1 cellular context compared by ENCODE assay signal in genomic region chr1:193321242-193321842, GRCh38.
TF ChIP-seq lines count a peak whose summit lies in the region.

No MANE protein-coding gene starts in this region.

TF ChIP-seq in HCT116, 20 proteins besides CTCF, POLR2A, EP300 and RAD21 (continued from another document):
- TF ChIP-seq REST (IDR thresholded peaks at IDR 0.05; ENCODE audit: low read depth), result no peak
- no peak for TF ChIP-seq ZBTB33 (IDR thresholded peaks at IDR 0.05; ENCODE audit: extremely low read depth, insufficient replicate concordance, low read length)
- no peak for TF ChIP-seq SP1 (IDR thresholded peaks at IDR 0.05; ENCODE audit: low read depth)
- no peak for TF ChIP-seq SIN3A (IDR thresholded peaks at IDR 0.05; ENCODE audit: low read depth)
- no peak for TF ChIP-seq YY1 (IDR thresholded peaks at IDR 0.05; ENCODE audit: extremely low read depth, insufficient replicate concordance, low read depth, low read length)
- TF ChIP-seq CBX3 (IDR thresholded peaks at IDR 0.05; ENCODE audit: low read depth), result no peak
- TF ChIP-seq EZH2 (IDR thresholded peaks at IDR 0.05), result no peak
- no peak for TF ChIP-seq JUND (IDR thresholded peaks at IDR 0.05)
- TF ChIP-seq CEBPB (IDR thresholded peaks at IDR 0.05; ENCODE audit: low read depth), result no peak
- no peak for TF ChIP-seq MAX (IDR thresholded peaks at IDR 0.05)
